Comparison of ENCODE assay signal across 11 cellular contexts in genomic region chr12:55682087-55682796, GRCh38. TPM values are rescaled to one million over a fixed set of nuclear protein-coding genes. Genes with fewer than 3 reads are reported as not detected.
A peak's percentile ranks its signal among the peaks of the same experiment; 100 is the strongest.
DNase-seq lines count a peak whose midpoint lies in the region; ATAC-seq and TF ChIP-seq lines count a peak whose summit lies in the region.
"Had no signal": no experiment of that assay in that cellular context is flagged by ENCODE, and none has a peak within 500 bp of the region (broad histone marks: within the 10 kb centered on the region; RNA-seq: fewer than 3 reads in every experiment).

No MANE protein-coding gene starts in this region.

- CTCF ChIA-PET in activated CD4-positive, alpha-beta memory T cell treated with anti-CD3 and anti-CD28 coated beads for 36 hours (lab: Charles Lee) = interaction anchor here (0.9 to 1.2 kb wide), 2 partner anchors 24 to 56 kb away, joined by 5 to 6 read pairs; no protein-coding TSS in a partner anchor

- ATAC-seq in sciatic nerve = no peak
- ATAC-seq in HG03439 (IDR thresholded peaks at IDR 0.05; ENCODE audit: unreplicated experiment) = no peak
- ATAC-seq in HG03469 (IDR thresholded peaks at IDR 0.05; ENCODE audit: unreplicated experiment) = no peak

- no peak for TF ChIP-seq POLR2A in Peyer's patch (IDR thresholded peaks at IDR 0.05)

- H3K27ac Mint-ChIP-seq in activated CD4-positive, alpha-beta memory T cell treated with anti-CD3 and anti-CD28 coated beads for 36 hours = no peak overlapping the region
- H3K27ac Mint-ChIP-seq: HFFc6 had no signal

- no peaks in the 10 kb centered on the region for H3K9me3 ChIP-seq in ES-I3 (ENCODE audit: control insufficient read depth, insufficient read depth, low read length)
- no peaks in the 10 kb centered on the region for H3K9me3 ChIP-seq in Peyer's patch

- POLR2A ChIA-PET in activated CD4-positive, alpha-beta memory T cell treated with anti-CD3 and anti-CD28 coated beads for 36 hours (lab: Charles Lee) = no interaction called here

- peaks cover 14% of the 10 kb centered on the region for H3K4me1 Mint-ChIP-seq in activated CD4-positive, alpha-beta memory T cell treated with anti-CD3 and anti-CD28 coated beads for 36 hours (ENCODE audit: low read depth)

- no peaks in the 10 kb centered on the region; the same call in 1 of the 2 replicates for H3K4me1 ChIP-seq in ES-I3 (ENCODE audit: insufficient read depth, low read length)
- peaks cover 0 to 10% (median 3%) of the 10 kb centered on the region in 4 donors for H3K4me1 ChIP-seq in Peyer's patch

- no peak overlapping the region for H3K4me3 Mint-ChIP-seq in activated CD4-positive, alpha-beta memory T cell treated with anti-CD3 and anti-CD28 coated beads for 36 hours

- H3K27me3 Mint-ChIP-seq in activated CD4-positive, alpha-beta memory T cell treated with anti-CD3 and anti-CD28 coated beads for 36 hours = peaks cover 18% of the 10 kb centered on the region

- peak overlapping the region in 3 of 4 donors; percentile 34 to 69 (median 57) for H3K27ac ChIP-seq in Peyer's patch

- H3K36me3 Mint-ChIP-seq in activated CD4-positive, alpha-beta memory T cell treated with anti-CD3 and anti-CD28 coated beads for 36 hours = no peaks in the 10 kb centered on the region

- intact Hi-C loops in sciatic nerve (cut with DNase I) = no loop called here
- intact Hi-C loops in activated CD4-positive, alpha-beta memory T cell treated with anti-CD3 and anti-CD28 coated beads for 36 hours (cut with micrococcal nuclease) = no loop called here

- H3K4me3 ChIP-seq in Peyer's patch (peak overlapping the region in 3 of 4 donors; percentile 35 to 71 (median 58)), iPS-11a (ENCODE audit: low read depth, low read length) (peak overlapping the region; percentile 41)

- H3K9me3 Mint-ChIP-seq in activated CD4-positive, alpha-beta memory T cell treated with anti-CD3 and anti-CD28 coated beads for 36 hours = no peaks in the 10 kb centered on the region
- H3K9me3 Mint-ChIP-seq: HFFc6 had no signal

- H3K36me3 ChIP-seq in ES-I3 (ENCODE audit: insufficient read depth, low read length) (no peaks in the 10 kb centered on the region), Peyer's patch (peaks cover 0 to 11% (median 0%) of the 10 kb centered on the region in 3 donors)

- peak in 1 of 3 donors; percentile 67 for DNase-seq in Peyer's patch
- peak; percentile 42 for DNase-seq in sciatic nerve (ENCODE audit: low spot score)
- DNase-seq in activated CD4-positive, alpha-beta memory T cell treated with anti-CD3 and anti-CD28 coated beads for 36 hours = no peak
- DNase-seq in NCI-H345 treated with DMSO at 0.1 percent for 48 hours (lab: John Stamatoyannopoulos, UW; ENCODE audit: unreplicated experiment) = no peak
- DNase-seq: activated gamma-delta T cell; effector memory CD4-positive, alpha-beta T cell had no signal

- peak overlapping the region; percentile 38; the same call in 1 of the 2 replicates for H3K9ac ChIP-seq in ES-I3 (ENCODE audit: low read depth, low read length)

- no peaks in the 10 kb centered on the region for H3K27me3 ChIP-seq in Peyer's patch

- TF ChIP-seq CTCF in Peyer's patch (IDR thresholded peaks at IDR 0.05) = peak in 1 of 6 experiments; percentile 14

RNA-seq across cellular contexts. Expression of gene ITGA7, which starts 25.5 kb away (rescaled TPM):
- 10 to 100 TPM; 13.1 to 29.0 (median 27.0) TPM for total RNA-seq in Peyer's patch
- 307 TPM for total RNA-seq in sciatic nerve
- total RNA-seq in activated CD4-positive, alpha-beta memory T cell treated with anti-CD3 and anti-CD28 coated beads for 36 hours = 1 to 10 TPM; 4.1 to 4.5 TPM

RNA-seq across cellular contexts. Expression of gene BLOC1S1, which starts 33.6 kb away (rescaled TPM):
- total RNA-seq in Peyer's patch = 100 to 1,000 TPM in 3 of 4 donors, 10 to 100 TPM in 1; 72.6 to 332 (median 248) TPM
- total RNA-seq in sciatic nerve = 171 TPM
- 100 to 1,000 TPM; 153 to 162 TPM for total RNA-seq in activated CD4-positive, alpha-beta memory T cell treated with anti-CD3 and anti-CD28 coated beads for 36 hours

RNA-seq across cellular contexts. Expression of gene RDH5, which starts 38.0 kb away (rescaled TPM):
- total RNA-seq in Peyer's patch = 100 to 1,000 TPM in 1 of 4 donors, 10 to 100 TPM in 3; 47.0 to 113 (median 90.9) TPM
- total RNA-seq in sciatic nerve = 23.3 TPM
- total RNA-seq in activated CD4-positive, alpha-beta memory T cell treated with anti-CD3 and anti-CD28 coated beads for 36 hours = 1 to 10 TPM; 5.1 to 7.0 TPM

RNA-seq across cellular contexts. Expression of gene OR10P1, which starts 45.5 kb away (rescaled TPM):
- not detected for total RNA-seq in Peyer's patch
- total RNA-seq in sciatic nerve = not detected
- total RNA-seq in activated CD4-positive, alpha-beta memory T cell treated with anti-CD3 and anti-CD28 coated beads for 36 hours = not detected
- total RNA-seq: HFFc6 had no signal

RNA-seq across cellular contexts. Expression of gene CD63, which starts 46.6 kb away (rescaled TPM):
- total RNA-seq in Peyer's patch = 100 to 1,000 TPM; 139 to 433 (median 351) TPM
- 870 TPM for total RNA-seq in sciatic nerve
- 100 to 1,000 TPM; 204 to 210 TPM for total RNA-seq in activated CD4-positive, alpha-beta memory T cell treated with anti-CD3 and anti-CD28 coated beads for 36 hours

Comparison
In these comparisons a context has a peak if more than half of its experiments do, and no peak if none do; other contexts are left out.
1. RNA of gene ITGA7, which starts 25.5 kb away (total RNA-seq): 307 TPM in sciatic nerve (single experiment); 13.1 to 29.0 TPM in Peyer's patch and 4.1 to 4.5 TPM in activated CD4-positive, alpha-beta memory T cell treated with anti-CD3 and anti-CD28 coated beads for 36 hours; every median in the first group is over 10 times any median in the second.